Comparison of ENCODE assay signal across 15 cellular contexts in genomic region chr1:72288886-72289285, GRCh38.
"Had no signal": no experiment of that assay in that cellular context is flagged by ENCODE, and none has a peak within 500 bp of the region (broad histone marks: within the 10 kb centered on the region; RNA-seq: fewer than 3 reads in every experiment).

No MANE protein-coding gene starts in this region.

- H3K27me3 ChIP-seq: body of pancreas, dorsolateral prefrontal cortex, upper lobe of left lung had no signal

- H3K27ac ChIP-seq: body of pancreas, dorsolateral prefrontal cortex, parathyroid adenoma, spleen, thoracic aorta, upper lobe of left lung had no signal

- H3K9me3 Mint-ChIP-seq: activated naive CD8-positive, alpha-beta T cell treated with anti-CD3 and anti-CD28 coated beads for 36 hours; immature natural killer cell; natural killer cell; stimulated activated memory B cell treated with anti-CD40 and anti-IgM and Interleukin-4, amounts not matched to agents 10 μg/mL and 1 μg/mL and 100 μg/mL, for 72 hours; WTC11 had no signal

- ATAC-seq: body of pancreas; natural killer cell; stimulated activated memory B cell treated with anti-CD40 and anti-IgM and Interleukin-4, amounts not matched to agents 10 μg/mL and 1 μg/mL and 100 μg/mL, for 72 hours; WTC11 had no signal

- DNase-seq: activated CD4-positive, alpha-beta memory T cell treated with anti-CD3 and anti-CD28 coated beads for 36 hours; activated CD4-positive, alpha-beta T cell treated with anti-CD3 and anti-CD28 coated beads for 4 hours; activated naive CD8-positive, alpha-beta T cell treated with anti-CD3 and anti-CD28 coated beads for 36 hours; amygdala; body of pancreas; dorsolateral prefrontal cortex; immature natural killer cell; natural killer cell; spleen; stimulated activated CD4-positive, alpha-beta T cell treated with anti-CD3 and anti-CD28 coated beads, Interleukin-4, amount 100 ng/mL, for 4 hours; upper lobe of left lung had no signal

- H3K4me3 Mint-ChIP-seq: activated CD4-positive, alpha-beta memory T cell treated with anti-CD3 and anti-CD28 coated beads for 36 hours; activated naive CD8-positive, alpha-beta T cell treated with anti-CD3 and anti-CD28 coated beads for 36 hours; immature natural killer cell; natural killer cell; stimulated activated memory B cell treated with anti-CD40 and anti-IgM and Interleukin-4, amounts not matched to agents 10 μg/mL and 1 μg/mL and 100 μg/mL, for 72 hours; WTC11 had no signal

- H3K36me3 ChIP-seq: spleen, thoracic aorta, upper lobe of left lung had no signal

- H3K4me3 ChIP-seq: body of pancreas, dorsolateral prefrontal cortex, spleen, thoracic aorta, upper lobe of left lung had no signal

- H3K9ac ChIP-seq: parathyroid adenoma had no signal

- H3K4me1 Mint-ChIP-seq: activated naive CD8-positive, alpha-beta T cell treated with anti-CD3 and anti-CD28 coated beads for 36 hours; natural killer cell; stimulated activated memory B cell treated with anti-CD40 and anti-IgM and Interleukin-4, amounts not matched to agents 10 μg/mL and 1 μg/mL and 100 μg/mL, for 72 hours had no signal

- H3K36me3 Mint-ChIP-seq: activated CD4-positive, alpha-beta memory T cell treated with anti-CD3 and anti-CD28 coated beads for 36 hours; activated naive CD8-positive, alpha-beta T cell treated with anti-CD3 and anti-CD28 coated beads for 36 hours; immature natural killer cell; natural killer cell; stimulated activated memory B cell treated with anti-CD40 and anti-IgM and Interleukin-4, amounts not matched to agents 10 μg/mL and 1 μg/mL and 100 μg/mL, for 72 hours; WTC11 had no signal

- H3K4me1 ChIP-seq: body of pancreas, parathyroid adenoma had no signal

- H3K27ac Mint-ChIP-seq: activated CD4-positive, alpha-beta memory T cell treated with anti-CD3 and anti-CD28 coated beads for 36 hours; activated naive CD8-positive, alpha-beta T cell treated with anti-CD3 and anti-CD28 coated beads for 36 hours; immature natural killer cell; natural killer cell; stimulated activated memory B cell treated with anti-CD40 and anti-IgM and Interleukin-4, amounts not matched to agents 10 μg/mL and 1 μg/mL and 100 μg/mL, for 72 hours; WTC11 had no signal

- H3K79me2 ChIP-seq: parathyroid adenoma had no signal

- H3K9me3 ChIP-seq: body of pancreas, spleen, thoracic aorta, upper lobe of left lung had no signal

- H2AFZ ChIP-seq: parathyroid adenoma had no signal
